8 cellular contexts compared by ENCODE assay signal in the genomic region with DNA sequence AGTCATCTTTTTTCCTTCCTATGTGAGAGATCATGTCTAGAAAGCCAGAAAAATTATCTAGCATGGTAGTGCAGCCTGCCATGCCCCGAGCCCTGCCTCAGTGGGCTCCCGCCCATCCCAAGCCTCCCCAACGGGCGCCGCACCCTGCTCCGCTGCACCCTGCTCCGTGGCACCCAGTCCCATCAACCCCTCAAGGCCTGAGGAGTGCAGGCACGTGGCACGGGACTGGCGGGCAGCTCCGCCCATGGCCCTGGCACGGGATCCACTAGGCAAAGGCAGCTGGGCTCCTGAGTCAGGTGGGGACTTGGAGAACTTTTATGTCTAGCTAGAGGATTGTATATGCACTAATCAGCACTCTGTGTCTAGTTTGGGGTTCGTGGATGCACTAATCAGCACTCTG.
"Had no signal": no experiment of that assay in that cellular context is flagged by ENCODE, and none has a peak within 500 bp of the region (broad histone marks: within the 10 kb centered on the region; RNA-seq: fewer than 3 reads in every experiment).

No MANE protein-coding gene starts in this region.

- DNase-seq: GDM1, GF-D8 had no signal

- FAIRE-seq: G401.6, GM12878, GM12891, GM12892, GM18507, GM19239 had no signal

- H3K4me3 ChIP-seq: GM12878 had no signal

- ATAC-seq: GM12878 had no signal
